1 cellular context compared by ENCODE assay signal in genomic region chr22:33130473-33130872, GRCh38.
TF ChIP-seq lines count a peak whose summit lies in the region.

No MANE protein-coding gene starts in this region.

TF ChIP-seq in HepG2, 621 proteins besides CTCF, POLR2A, EP300 and RAD21 (continued from another document and continues in another):
- TF ChIP-seq ZBTB40 (IDR thresholded peaks at IDR 0.05) (no peak), ZBTB40 (CRISPR knock-in tag; IDR thresholded peaks at IDR 0.05) (no peak), ZMYM4 (CRISPR knock-in tag; IDR thresholded peaks at IDR 0.05) (peak; percentile 43; the same call in 1 of the 2 replicates), ZNF484 (CRISPR knock-in tag; IDR thresholded peaks at IDR 0.05; ENCODE audit: borderline replicate concordance, low read depth) (no peak), ZBTB1 (CRISPR knock-in tag; IDR thresholded peaks at IDR 0.05; ENCODE audit: borderline replicate concordance) (no peak), ZNF10 (CRISPR knock-in tag; IDR thresholded peaks at IDR 0.05; ENCODE audit: borderline replicate concordance, low read depth) (no peak), SMARCE1 (IDR thresholded peaks at IDR 0.05; ENCODE audit: borderline replicate concordance) (no peak), ZNF546 (CRISPR knock-in tag; conservative IDR thresholded peaks at IDR 0.05) (no peak), NR2F1 (CRISPR knock-in tag; IDR thresholded peaks at IDR 0.05) (peak; percentile 80 to 89), KAT8 (CRISPR knock-in tag; IDR thresholded peaks at IDR 0.05) (no peak), PREB (CRISPR knock-in tag; IDR thresholded peaks at IDR 0.05) (no peak), ZNF337 (CRISPR knock-in tag; IDR thresholded peaks at IDR 0.05; ENCODE audit: borderline replicate concordance, low read depth) (no peak), MAZ (IDR thresholded peaks at IDR 0.05; ENCODE audit: borderline replicate concordance, low read depth, low read length) (no peak), MAZ (CRISPR knock-in tag; IDR thresholded peaks at IDR 0.05; ENCODE audit: low read depth) (no peak), ZNF44 (CRISPR knock-in tag; IDR thresholded peaks at IDR 0.05) (no peak), TRIM24 (CRISPR knock-in tag; IDR thresholded peaks at IDR 0.05) (no peak), ZNF30 (CRISPR knock-in tag; IDR thresholded peaks at IDR 0.05) (no peak), ZNF615 (CRISPR knock-in tag; IDR thresholded peaks at IDR 0.05; ENCODE audit: borderline replicate concordance) (no peak), ZNF414 (CRISPR knock-in tag; IDR thresholded peaks at IDR 0.05) (no peak), ATF6 (CRISPR knock-in tag; conservative IDR thresholded peaks at IDR 0.05) (no peak), SRF (IDR thresholded peaks at IDR 0.05; ENCODE audit: low read depth, low read length) (no peak), ZKSCAN5 (CRISPR knock-in tag; IDR thresholded peaks at IDR 0.05) (no peak), ZNF558 (CRISPR knock-in tag; IDR thresholded peaks at IDR 0.05; ENCODE audit: borderline replicate concordance) (no peak), SPEN (CRISPR knock-in tag; IDR thresholded peaks at IDR 0.05; ENCODE audit: low read depth) (no peak), CEBPB (IDR thresholded peaks at IDR 0.05; ENCODE audit: borderline replicate concordance, low read depth, low read length) (peak; percentile 84; the same call in 1 of the 2 replicates), FOXO4 (CRISPR knock-in tag; conservative IDR thresholded peaks at IDR 0.05) (no peak), HNF1A (IDR thresholded peaks at IDR 0.05; ENCODE audit: low read depth) (peak; percentile 80), HNF1A (CRISPR knock-in tag; IDR thresholded peaks at IDR 0.05; ENCODE audit: borderline replicate concordance) (peak; percentile 87), PRMT3 (CRISPR knock-in tag; IDR thresholded peaks at IDR 0.05; ENCODE audit: borderline replicate concordance, low read depth) (no peak), IKZF5 (CRISPR knock-in tag; IDR thresholded peaks at IDR 0.05) (0 out of 2 replicates have a peak, but pooled peaks have one; percentile 42), IRF2 (CRISPR knock-in tag; IDR thresholded peaks at IDR 0.05) (no peak), ZNF678 (CRISPR knock-in tag; IDR thresholded peaks at IDR 0.05) (no peak), ZNF281 (CRISPR knock-in tag; IDR thresholded peaks at IDR 0.05; ENCODE audit: borderline replicate concordance) (no peak), MYNN (CRISPR knock-in tag; IDR thresholded peaks at IDR 0.05; ENCODE audit: low read depth) (no peak), PLSCR1 (CRISPR knock-in tag; IDR thresholded peaks at IDR 0.05; ENCODE audit: borderline replicate concordance) (no peak), ZNF644 (CRISPR knock-in tag; IDR thresholded peaks at IDR 0.05; ENCODE audit: low read depth) (no peak)
